1 cellular context compared by ENCODE assay signal in genomic region chr3:97927699-97928098, GRCh38.
TF ChIP-seq lines count a peak whose summit lies in the region.

No MANE protein-coding gene starts in this region.

TF ChIP-seq in IMR-90, 13 proteins besides CTCF, POLR2A, EP300 and RAD21:
- TF ChIP-seq RFX5 (IDR thresholded peaks at IDR 0.05; ENCODE audit: low read depth, low read length) (no peak), NFE2L2 (IDR thresholded peaks at IDR 0.05; ENCODE audit: low read depth, low read length) (no peak), CEBPB (IDR thresholded peaks at IDR 0.05; ENCODE audit: low read depth, low read length) (no peak), RCOR1 (IDR thresholded peaks at IDR 0.05; ENCODE audit: insufficient replicate concordance, low read length) (no peak), ELK1 (IDR thresholded peaks at IDR 0.05; ENCODE audit: borderline replicate concordance, low read depth, low read length) (no peak), CHD1 (IDR thresholded peaks at IDR 0.05; ENCODE audit: low read depth, low read length) (no peak), MXI1 (IDR thresholded peaks at IDR 0.05; ENCODE audit: borderline replicate concordance, low read depth, low read length) (no peak), MAFK (IDR thresholded peaks at IDR 0.05; ENCODE audit: low read depth, low read length) (no peak), FOS (IDR thresholded peaks at IDR 0.05; ENCODE audit: low read depth, low read length) (no peak), BHLHE40 (IDR thresholded peaks at IDR 0.05; ENCODE audit: low read depth, low read length) (no peak), MAZ (IDR thresholded peaks at IDR 0.05; ENCODE audit: borderline replicate concordance, low read depth, low read length) (no peak), USF2 (IDR thresholded peaks at IDR 0.05; ENCODE audit: low read depth, low read length) (no peak), SMC3 (IDR thresholded peaks at IDR 0.05; ENCODE audit: low read depth, low read length) (no peak)
TF ChIP-seq in IMR-90: peak in this region for 0.
